Comparison of ENCODE assay signal across 8 cellular contexts in the genomic region with DNA sequence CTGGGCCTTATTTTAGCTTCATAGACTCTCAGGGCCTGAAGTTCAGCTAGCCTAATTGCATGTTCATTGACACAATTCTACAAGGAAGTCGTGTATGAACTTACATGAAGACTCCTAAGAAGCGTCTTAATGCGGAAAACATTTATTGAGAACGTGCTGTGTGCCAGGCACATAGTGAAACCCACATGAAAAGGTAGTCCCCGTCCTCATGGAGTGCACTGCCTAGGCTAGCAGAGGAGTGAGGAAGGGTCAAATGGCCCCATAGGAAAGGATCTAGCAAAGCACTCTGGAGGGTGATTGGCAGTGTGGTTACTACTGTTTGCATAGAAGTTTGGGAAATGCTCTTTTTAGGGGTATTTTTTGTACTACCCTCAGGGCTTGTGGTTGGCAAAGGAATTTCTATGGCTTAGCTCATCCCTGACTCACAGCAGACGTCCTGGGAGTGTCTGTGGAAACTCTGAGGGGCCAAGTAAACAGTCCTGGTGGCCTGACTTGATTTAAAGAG. TPM values are rescaled to one million over a fixed set of nuclear protein-coding genes. Genes with fewer than 3 reads are reported as not detected.
DNase-seq lines count a peak whose midpoint lies in the region; ATAC-seq and TF ChIP-seq lines count a peak whose summit lies in the region.

No MANE protein-coding gene starts in this region.

- H3K27me3 Mint-ChIP-seq in endodermal cell (ENCODE audit: insufficient read depth): peaks cover 13% of the 10 kb centered on the region

- peak overlapping the region; percentile 88 for H3K4me3 Mint-ChIP-seq in endodermal cell

- no peaks in the 10 kb centered on the region for H3K4me1 ChIP-seq in endodermal cell (ENCODE audit: control insufficient read depth, insufficient read depth, low read length)

- no peaks in the 10 kb centered on the region for H3K9me3 Mint-ChIP-seq in endodermal cell

- H3K36me3 ChIP-seq in endodermal cell (ENCODE audit: control insufficient read depth, insufficient read depth, low read length): no peaks in the 10 kb centered on the region

- peak overlapping the region; percentile 77 for H3K4me3 ChIP-seq in endodermal cell (ENCODE audit: low read length)

- H3K27ac Mint-ChIP-seq in endodermal cell: peak overlapping the region; percentile 95

- POLR2A ChIA-PET in RWPE1 (lab: Yijun Ruan, JAX; ENCODE audit: low non-redundant PET): interaction anchor here (0.5 to 0.6 kb wide), 2 partner anchors 11 to 361 kb away, joined by 3 to 9 read pairs; no protein-coding TSS in a partner anchor

- TF ChIP-seq CTCF in RWPE1 (conservative IDR thresholded peaks at IDR 0.05; ENCODE audit: low read depth) (no peak), endodermal cell (conservative IDR thresholded peaks at IDR 0.05) (no peak)

- H3K36me3 Mint-ChIP-seq in endodermal cell (ENCODE audit: low read depth): no peaks in the 10 kb centered on the region

- peak; percentile 80 for DNase-seq in GM03348 (ENCODE audit: low spot score)
- peak; percentile 93 for DNase-seq in RWPE1 (ENCODE audit: low spot score)
- DNase-seq in endodermal cell: no peak
- peak; percentile 79 for DNase-seq in non-pigmented ciliary epithelial cell (ENCODE audit: low read depth)
- no peak for DNase-seq in NCI-H82 treated with DMSO at 0.1 percent for 48 hours (lab: John Stamatoyannopoulos, UW; ENCODE audit: unreplicated experiment)
- DNase-seq in RPMI8226: no peak

- 86 to 92% methylated on average over 6 of the region's 6 CpGs for WGBS in endodermal cell (ENCODE audit: insufficient coverage in 1 of 2, insufficient read length in 1 of 2), 2 experiments

- H3K27me3 ChIP-seq in endodermal cell (ENCODE audit: control insufficient read depth, insufficient read depth, low read length, poor library complexity, severe bottlenecking): no peaks in the 10 kb centered on the region

- peak overlapping the region; percentile 97 for H3K27ac ChIP-seq in RWPE1
- peak overlapping the region; percentile 75 for H3K27ac ChIP-seq in endodermal cell (ENCODE audit: low read depth, low read length)

- H3K9ac ChIP-seq in endodermal cell (ENCODE audit: extremely low read depth, low read length, poor library complexity, severe bottlenecking): peak overlapping the region; percentile 35

- CTCF ChIA-PET in RWPE1 (lab: Yijun Ruan, JAX): interaction anchor here (1.0 to 3.6 kb wide), 6 partner anchors 31 to 73 kb away, joined by 3 to 47 read pairs (median 15); no protein-coding TSS in a partner anchor

- H3K9me3 ChIP-seq in endodermal cell (ENCODE audit: control insufficient read depth, low read length): no peaks in the 10 kb centered on the region

- ATAC-seq in HG02973 (IDR thresholded peaks at IDR 0.05; ENCODE audit: unreplicated experiment): no peak
- no peak for ATAC-seq in HG02852 (IDR thresholded peaks at IDR 0.05; ENCODE audit: unreplicated experiment)

- H3K4me1 Mint-ChIP-seq in endodermal cell: peaks cover 32% of the 10 kb centered on the region

RNA-seq across cellular contexts. Expression of gene NPTN, which starts 0.9 kb away (rescaled TPM):
- total RNA-seq in endodermal cell: 100 to 1,000 TPM in 1 of 2 donors, 10 to 100 TPM in 1; 85.4 to 110 TPM
- 92.0 TPM for polyA plus RNA-seq in endodermal cell (2013, experiment 1 of 2)
- 83.4 TPM for polyA plus RNA-seq in endodermal cell (2013, experiment 2 of 2)

RNA-seq across cellular contexts. Expression of gene CD276, which starts 50.1 kb away (rescaled TPM):
- total RNA-seq in endodermal cell: 100 to 1,000 TPM; 122 to 133 TPM
- 170 TPM for polyA plus RNA-seq in endodermal cell (2013, experiment 1 of 2)
- 168 TPM for polyA plus RNA-seq in endodermal cell (2013, experiment 2 of 2)

Comparison
In these comparisons a context has a peak if more than half of its experiments do, and no peak if none do; other contexts are left out.
1. DNase-seq: peak in GM03348 (single experiment), RWPE1 (single experiment) and non-pigmented ciliary epithelial cell (single experiment); none in endodermal cell (single experiment), NCI-H82 treated with DMSO at 0.1 percent for 48 hours (single experiment) and RPMI8226 (single experiment).